8 cellular contexts compared by ENCODE assay signal in genomic region chr15:76994001-76994400, GRCh38. TPM values are rescaled to one million over a fixed set of nuclear protein-coding genes. Genes with fewer than 3 reads are reported as not detected.
DNase-seq lines count a peak whose midpoint lies in the region; ATAC-seq and TF ChIP-seq lines count a peak whose summit lies in the region.

No MANE protein-coding gene starts in this region.

- TF ChIP-seq CTCF in prostate gland (IDR thresholded peaks at IDR 0.05) = no peak

- H3K27me3 ChIP-seq in prostate gland (replicated peaks; ENCODE audit: insufficient read depth) = no peaks in the 10 kb centered on the region

- no peaks in the 10 kb centered on the region for H3K9me3 ChIP-seq in KOPT-K1 (ENCODE audit: insufficient read depth, low read length, poor library complexity, severe bottlenecking)
- no peaks in the 10 kb centered on the region for H3K9me3 ChIP-seq in prostate gland

- H3K27ac ChIP-seq in KOPT-K1 (ENCODE audit: low read depth, low read length, poor library complexity, severe bottlenecking) = peak overlapping the region; percentile 95
- H3K27ac ChIP-seq in prostate gland = no peak overlapping the region

- H3K4me3 ChIP-seq in prostate gland = no peak overlapping the region

- H3K9me3 Mint-ChIP-seq in dendritic cell treated with granulocyte-macrophage colony-stimulating factor and Interleukin-4, amounts not matched to agents 40 ng/mL and 50 ng/mL, for 4 days = no peaks in the 10 kb centered on the region

- no peaks in the 10 kb centered on the region for H3K4me1 ChIP-seq in prostate gland (replicated peaks)

- peaks cover 100% of the 10 kb centered on the region for H3K4me1 Mint-ChIP-seq in dendritic cell treated with granulocyte-macrophage colony-stimulating factor and Interleukin-4, amounts not matched to agents 40 ng/mL and 50 ng/mL, for 4 days (ENCODE audit: low read depth)

- peaks cover 34% of the 10 kb centered on the region for H3K36me3 Mint-ChIP-seq in dendritic cell treated with granulocyte-macrophage colony-stimulating factor and Interleukin-4, amounts not matched to agents 40 ng/mL and 50 ng/mL, for 4 days (ENCODE audit: low read depth)

- intact Hi-C loops in dendritic cell treated with granulocyte-macrophage colony-stimulating factor and Interleukin-4, amounts not matched to agents 40 ng/mL and 50 ng/mL, for 4 days (cut with micrococcal nuclease) = no loop called here
- intact Hi-C loops in prostate gland (cut with DNase I) = no loop called here

- ATAC-seq in GM18870 (IDR thresholded peaks at IDR 0.05; ENCODE audit: unreplicated experiment) = no peak

- WGBS in prostate gland = 87% methylated on average over 8 of the region's 8 CpGs

- no peaks in the 10 kb centered on the region for H3K36me3 ChIP-seq in KOPT-K1 (ENCODE audit: insufficient read depth, low read length)
- no peaks in the 10 kb centered on the region for H3K36me3 ChIP-seq in prostate gland

- peak; percentile 60 to 64 for DNase-seq in activated CD4-positive, alpha-beta T cell treated with anti-CD3 and anti-CD28 coated beads for 4 hours
- DNase-seq in stimulated activated CD4-positive, alpha-beta T cell treated with anti-CD3 and anti-CD28 coated beads, Interleukin-2, amount 100 ng/mL, for 24 hours = peak; percentile 63 to 73
- DNase-seq in GDM1 (lab: John Stamatoyannopoulos, UW) (no peak), prostate gland (ENCODE audit: low spot score) (no peak), AG20443 (ENCODE audit: low spot score) (no peak)

- H3K27ac Mint-ChIP-seq in dendritic cell treated with granulocyte-macrophage colony-stimulating factor and Interleukin-4, amounts not matched to agents 40 ng/mL and 50 ng/mL, for 4 days = peak overlapping the region; percentile 92

- no peak overlapping the region for H3K4me3 Mint-ChIP-seq in dendritic cell treated with granulocyte-macrophage colony-stimulating factor and Interleukin-4, amounts not matched to agents 40 ng/mL and 50 ng/mL, for 4 days

- no peak for TF ChIP-seq POLR2A in prostate gland (IDR thresholded peaks at IDR 0.05)

- no peaks in the 10 kb centered on the region for H3K27me3 Mint-ChIP-seq in dendritic cell treated with granulocyte-macrophage colony-stimulating factor and Interleukin-4, amounts not matched to agents 40 ng/mL and 50 ng/mL, for 4 days

RNA-seq across cellular contexts. Expression of gene PSTPIP1, which starts 0.9 kb away (rescaled TPM):
- total RNA-seq in prostate gland = 1 to 10 TPM; 2.1 to 7.0 TPM

Comparison
In these comparisons a context has a peak if more than half of its experiments do, and no peak if none do; other contexts are left out.
1. DNase-seq: peak in activated CD4-positive, alpha-beta T cell treated with anti-CD3 and anti-CD28 coated beads for 4 hours (2 of 2) and stimulated activated CD4-positive, alpha-beta T cell treated with anti-CD3 and anti-CD28 coated beads, Interleukin-2, amount 100 ng/mL, for 24 hours (2 of 2); none in GDM1 (single experiment), prostate gland (single experiment) and AG20443 (single experiment).